10 cellular contexts compared by ENCODE assay signal in genomic region chr10:17232276-17232987, GRCh38. TPM values are rescaled to one million over a fixed set of nuclear protein-coding genes. Genes with fewer than 3 reads are reported as not detected.
A peak's percentile ranks its signal among the peaks of the same experiment; 100 is the strongest.
DNase-seq lines count a peak whose midpoint lies in the region; ATAC-seq and TF ChIP-seq lines count a peak whose summit lies in the region.
"Had no signal": no experiment of that assay in that cellular context is flagged by ENCODE, and none has a peak within 500 bp of the region (broad histone marks: within the 10 kb centered on the region; RNA-seq: fewer than 3 reads in every experiment).

No MANE protein-coding gene starts in this region.

- DNase-seq in breast epithelium (ENCODE audit: low spot score in 2 of 2) = no peak
- DNase-seq in MCF 10A (ENCODE audit: unreplicated experiment) = no peak
- no peak for DNase-seq in T-helper 2 cell treated with Interferon-gamma antibody and Interleukin-4, amounts not matched to agents 5 μg/mL and 100 μg/mL, for 36 hours (ENCODE audit: low spot score)
- DNase-seq in hepatocyte (ENCODE audit: low spot score) = no peak
- no peak for DNase-seq in type B pancreatic cell (ENCODE audit: extremely low spot score, unreplicated experiment)
- no peak for DNase-seq in COLO668 (lab: John Stamatoyannopoulos, UW; ENCODE audit: unreplicated experiment)
- no peak for DNase-seq in effector CD4-positive, alpha-beta T cell

- TF ChIP-seq CTCF in breast epithelium (IDR thresholded peaks at IDR 0.05) (no peak), MCF 10A (IDR thresholded peaks at IDR 0.05; ENCODE audit: unreplicated experiment) (no peak), hepatocyte (IDR thresholded peaks at IDR 0.05; ENCODE audit: poor library complexity) (no peak), type B pancreatic cell (conservative IDR thresholded peaks at IDR 0.05) (no peak)

- H3K79me2 ChIP-seq in hepatocyte = peaks cover 36% of the 10 kb centered on the region

- peaks cover 51% of the 10 kb centered on the region for H4K20me1 ChIP-seq in hepatocyte (ENCODE audit: insufficient read depth, poor library complexity, severe bottlenecking)

- H3K36me3 ChIP-seq in breast epithelium (no peaks in the 10 kb centered on the region), hepatocyte (replicated peaks; ENCODE audit: insufficient read depth, low read depth) (peaks cover 3% of the 10 kb centered on the region)

- H3K27me3 Mint-ChIP-seq in MCF 10A (ENCODE audit: insufficient read depth, unreplicated experiment) (no peaks in the 10 kb centered on the region), type B pancreatic cell (peaks cover 19% of the 10 kb centered on the region)
- H3K27me3 Mint-ChIP-seq in T-helper 2 cell treated with Interferon-gamma antibody and Interleukin-4, amounts not matched to agents 5 μg/mL and 100 μg/mL, for 36 hours (ENCODE audit: low read depth) = no peaks in the 10 kb centered on the region

- TF ChIP-seq POLR2A in breast epithelium (IDR thresholded peaks at IDR 0.05) (no peak), GM18505 (IDR thresholded peaks at IDR 0.05; ENCODE audit: borderline replicate concordance, extremely low read depth, insufficient read depth, insufficient read length) (no peak)

- POLR2A ChIA-PET in MCF 10A (lab: Yijun Ruan, JAX) = interaction anchor here (0.6 to 6.0 kb wide), 3 partner anchors 18 to 256 kb away, joined by 3 to 56 read pairs (median 3); no protein-coding TSS in a partner anchor

- ATAC-seq in GM18505 (IDR thresholded peaks at IDR 0.05; ENCODE audit: unreplicated experiment) = no peak

- peaks cover 84% of the 10 kb centered on the region for H3K36me3 Mint-ChIP-seq in MCF 10A (ENCODE audit: insufficient read depth, unreplicated experiment)
- peaks cover 76% of the 10 kb centered on the region for H3K36me3 Mint-ChIP-seq in T-helper 2 cell treated with Interferon-gamma antibody and Interleukin-4, amounts not matched to agents 5 μg/mL and 100 μg/mL, for 36 hours (ENCODE audit: low read depth)
- peaks cover 44% of the 10 kb centered on the region for H3K36me3 Mint-ChIP-seq in type B pancreatic cell

- H3K27ac Mint-ChIP-seq in MCF 10A (ENCODE audit: low read depth, unreplicated experiment) (no peak overlapping the region), type B pancreatic cell (peak overlapping the region; percentile 41)
- H3K27ac Mint-ChIP-seq in T-helper 2 cell treated with Interferon-gamma antibody and Interleukin-4, amounts not matched to agents 5 μg/mL and 100 μg/mL, for 36 hours = peak overlapping the region; percentile 100

- H3K4me1 ChIP-seq in breast epithelium = peaks cover 3 to 11% of the 10 kb centered on the region in 2 donors
- peaks cover 26% of the 10 kb centered on the region for H3K4me1 ChIP-seq in hepatocyte (ENCODE audit: insufficient read depth)

- H3K4me3 Mint-ChIP-seq in MCF 10A (ENCODE audit: unreplicated experiment) (no peak overlapping the region), type B pancreatic cell (peak overlapping the region; percentile 97)
- H3K4me3 Mint-ChIP-seq in T-helper 2 cell treated with Interferon-gamma antibody and Interleukin-4, amounts not matched to agents 5 μg/mL and 100 μg/mL, for 36 hours = peak overlapping the region; percentile 97

- CTCF ChIA-PET in MCF 10A (lab: Yijun Ruan, JAX) = interaction anchor here (0.6 to 1.3 kb wide), 4 partner anchors 23 to 388 kb away, joined by 3 to 6 read pairs (median 4); no protein-coding TSS in a partner anchor

- H3K4me1 Mint-ChIP-seq in MCF 10A (ENCODE audit: insufficient read depth, unreplicated experiment) (peaks cover 20% of the 10 kb centered on the region), type B pancreatic cell (ENCODE audit: unreplicated experiment) (peaks cover 16% of the 10 kb centered on the region)
- H3K4me1 Mint-ChIP-seq in T-helper 2 cell treated with Interferon-gamma antibody and Interleukin-4, amounts not matched to agents 5 μg/mL and 100 μg/mL, for 36 hours (ENCODE audit: low read depth) = peaks cover 41% of the 10 kb centered on the region

- H3K9me3 ChIP-seq in breast epithelium = no peaks in the 10 kb centered on the region
- H3K9me3 ChIP-seq in hepatocyte (ENCODE audit: low read depth) = no peaks in the 10 kb centered on the region

- intact Hi-C loops in breast epithelium (cut with DNase I; ENCODE audit: low total_unique reads) (no loop called here), MCF 10A (cut with micrococcal nuclease) (no loop called here)

- BruUV-seq in MCF 10A (replicated peaks; lab: Mats Ljungman, UMichigan) = no TSS peak

- H3K4me2 ChIP-seq in hepatocyte = peak overlapping the region; percentile 85

- peak overlapping the region; percentile 82 to 97 (median 90) for H3K4me3 ChIP-seq in breast epithelium
- peak overlapping the region; percentile 75 for H3K4me3 ChIP-seq in hepatocyte
- H3K4me3 ChIP-seq: SK-N-MC had no signal

- H3K27ac ChIP-seq in breast epithelium (peak overlapping the region; percentile 77 to 93), hepatocyte (peak overlapping the region; percentile 99)
- H3K27ac ChIP-seq: epithelial cell of prostate, SK-N-MC had no signal

- 75% methylated on average over 3 of the region's 3 CpGs for WGBS in hepatocyte (ENCODE audit: low lambda C conversion rate, missing lambda C conversion rate)

- no peaks in the 10 kb centered on the region for H3K9me3 Mint-ChIP-seq in MCF 10A (ENCODE audit: unreplicated experiment)
- H3K9me3 Mint-ChIP-seq in T-helper 2 cell treated with Interferon-gamma antibody and Interleukin-4, amounts not matched to agents 5 μg/mL and 100 μg/mL, for 36 hours = no peaks in the 10 kb centered on the region
- H3K9me3 Mint-ChIP-seq in type B pancreatic cell = no peaks in the 10 kb centered on the region

- no peak overlapping the region for H2AFZ ChIP-seq in hepatocyte

- no peaks in the 10 kb centered on the region for H3K27me3 ChIP-seq in breast epithelium
- H3K27me3 ChIP-seq in hepatocyte = peaks cover 8% of the 10 kb centered on the region

- no peaks in the 10 kb centered on the region for H3K9me2 ChIP-seq in hepatocyte (replicated peaks; ENCODE audit: insufficient read depth)

RNA-seq across cellular contexts. Expression of gene VIM, which starts 4.4 kb away (rescaled TPM):
- total RNA-seq in breast epithelium = 1,000 to 10,000 TPM; 1,431 to 8,681 (median 2,067) TPM
- 1,413 and 1,430 TPM in 2 replicates for total RNA-seq in MCF 10A (2022)
- 833 and 1,051 TPM in 2 replicates for total RNA-seq in hepatocyte
- polyA plus RNA-seq in hepatocyte = 302 and 335 TPM in 2 replicates
- 102 and 2,500 TPM in 2 replicates for total RNA-seq in type B pancreatic cell (ENCODE audit: low replicate concordance)

RNA-seq across cellular contexts. Expression of gene TRDMT1, which starts 31.0 kb away (rescaled TPM):
- total RNA-seq in breast epithelium (10 to 100 TPM in 2 of 3 donors, 1 to 10 TPM in 1; 5.8 to 18.6 (median 13.4) TPM), MCF 10A (2022) (5.4 and 8.7 TPM in 2 replicates), hepatocyte (4.2 and 5.4 TPM in 2 replicates), type B pancreatic cell (ENCODE audit: low replicate concordance) (3.9 and 9.0 TPM in 2 replicates)
- 3.5 and 5.9 TPM in 2 replicates for polyA plus RNA-seq in hepatocyte
